Comparison of ENCODE assay signal across 9 cellular contexts in the genomic region with DNA sequence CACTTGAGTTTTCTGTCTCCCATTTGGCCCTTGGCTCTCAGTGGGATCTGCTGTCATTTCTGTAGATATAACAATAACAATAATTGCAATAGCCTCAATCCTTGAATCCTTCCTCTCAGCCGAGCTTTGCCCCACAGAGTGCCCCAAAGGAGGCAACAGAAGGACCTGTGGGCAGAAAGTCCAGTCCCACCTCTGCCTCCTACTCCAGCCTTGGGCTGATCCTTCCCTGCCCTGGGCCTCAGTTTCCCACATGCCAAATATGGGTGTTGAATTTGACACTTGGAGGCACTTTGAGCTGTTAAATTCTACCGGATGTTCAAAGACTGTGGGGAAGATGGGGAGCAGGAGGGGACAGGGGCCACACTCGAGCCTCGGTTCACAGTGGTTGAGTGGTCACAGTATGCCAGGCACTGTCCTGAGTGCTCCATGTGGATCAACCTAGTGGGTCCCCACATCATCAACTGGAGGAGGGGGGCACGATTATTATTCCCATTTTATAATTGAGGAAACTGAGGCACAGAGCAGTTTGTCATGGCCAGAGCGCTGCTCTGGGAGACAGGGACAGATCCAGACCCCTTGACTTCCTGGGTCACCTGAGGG.
"Had no signal": no experiment of that assay in that cellular context is flagged by ENCODE, and none has a peak within 500 bp of the region (broad histone marks: within the 10 kb centered on the region; RNA-seq: fewer than 3 reads in every experiment).

No MANE protein-coding gene starts in this region.

- H3K4me3 ChIP-seq: esophagus squamous epithelium, hepatocyte, left ventricle myocardium inferior, ovary, spleen had no signal

- DNase-seq: activated CD4-positive, alpha-beta T cell treated with anti-CD3 and anti-CD28 coated beads for 36 hours; caudate nucleus; esophagus squamous epithelium; left ventricle myocardium inferior; mesendoderm; spleen; T-helper 2 cell had no signal

- H3K9me3 ChIP-seq: esophagus squamous epithelium, left ventricle myocardium inferior, ovary, spleen had no signal

- H3K27me3 ChIP-seq: hepatocyte, ovary had no signal

- H3K36me3 ChIP-seq: esophagus squamous epithelium, left ventricle myocardium inferior, ovary, spleen had no signal

- H3K27ac ChIP-seq: hepatocyte, left ventricle myocardium inferior, ovary, spleen had no signal

- H3K4me1 ChIP-seq: left ventricle myocardium inferior, spleen had no signal
